Comparison of ENCODE assay signal across 7 cellular contexts in genomic region chr19:11737964-11738745, GRCh38. TPM values are rescaled to one million over a fixed set of nuclear protein-coding genes. Genes with fewer than 3 reads are reported as not detected.
DNase-seq lines count a peak whose midpoint lies in the region; FAIRE-seq and TF ChIP-seq lines count a peak whose summit lies in the region.

No MANE protein-coding gene starts in this region.

- H3K36me3 ChIP-seq in MM.1S (replicated peaks; ENCODE audit: insufficient read depth, low read length), result no peaks in the 10 kb centered on the region
- peaks cover 10% of the 10 kb centered on the region for H3K36me3 ChIP-seq in endodermal cell (ENCODE audit: control insufficient read depth, insufficient read depth, low read length)

- H3K4me1 Mint-ChIP-seq in H9 (peaks cover 10 to 14% of the 10 kb centered on the region in 2 experiments), endodermal cell (peaks cover 7% of the 10 kb centered on the region), mesothelial cell of epicardium (peaks cover 39% of the 10 kb centered on the region)
- peaks cover 29% of the 10 kb centered on the region for H3K4me1 Mint-ChIP-seq in stimulated activated naive CD8-positive, alpha-beta T cell treated with anti-CD3 and anti-CD28 coated beads, Interleukin-15, Interleukin-2, amounts not matched to agents 100 ng/mL and 50 ng/mL, for 24 hours (ENCODE audit: low read depth)

- peaks cover 11% of the 10 kb centered on the region for H3K23me2 ChIP-seq in H9 (ENCODE audit: insufficient read length, low read depth, low read length, poor library complexity, severe bottlenecking)

- no peak overlapping the region for H4K91ac ChIP-seq in H9 (ENCODE audit: insufficient read length, low read depth, low read length)

- H3K4me2 ChIP-seq in H9 (ENCODE audit: insufficient read depth, insufficient read length, low read length) (peak overlapping the region; percentile 93), MM.1S (ENCODE audit: low read depth, low read length) (peak overlapping the region; percentile 96)

- H3K4me3 ChIP-seq in MM.1S (ENCODE audit: low read length) (peak overlapping the region; percentile 73), endodermal cell (ENCODE audit: low read length) (peak overlapping the region; percentile 98)

- H3K18ac ChIP-seq in H9 (ENCODE audit: insufficient read length, low read depth, low read length), result no peak overlapping the region

- H3K27ac Mint-ChIP-seq in H9 (no peak overlapping the region), endodermal cell (peak overlapping the region; percentile 98), mesothelial cell of epicardium (peak overlapping the region; percentile 100)
- H3K27ac Mint-ChIP-seq in stimulated activated naive CD8-positive, alpha-beta T cell treated with anti-CD3 and anti-CD28 coated beads, Interleukin-15, Interleukin-2, amounts not matched to agents 100 ng/mL and 50 ng/mL, for 24 hours, result peak overlapping the region; percentile 87

- H3K9me2 ChIP-seq in MM.1S (replicated peaks; ENCODE audit: insufficient read depth, low read length), result no peaks in the 10 kb centered on the region

- no peak overlapping the region for H3K23ac ChIP-seq in H9 (ENCODE audit: insufficient read length, low read depth, low read length)

- H2BK5ac ChIP-seq in H9 (ENCODE audit: insufficient read length, low read length), result no peak overlapping the region

- no peaks in the 10 kb centered on the region for H3K9me3 ChIP-seq in H9 (ENCODE audit: control insufficient read depth, low read depth, low read length)
- no peaks in the 10 kb centered on the region for H3K9me3 ChIP-seq in MM.1S (replicated peaks; ENCODE audit: insufficient read depth, low read length)
- no peaks in the 10 kb centered on the region for H3K9me3 ChIP-seq in endodermal cell (ENCODE audit: control insufficient read depth, low read length)

- no peak overlapping the region for H3K56ac ChIP-seq in H9 (ENCODE audit: insufficient read length, low read depth, low read length)

- H2BK12ac ChIP-seq in H9 (ENCODE audit: insufficient read length, low read depth, low read length), result no peak overlapping the region

- H3F3A ChIP-seq in MM.1S (ENCODE audit: insufficient read depth, low read length), result no peaks in the 10 kb centered on the region

- H3K9ac ChIP-seq in H9 (ENCODE audit: extremely low read depth, insufficient read length, low read length), result peak overlapping the region; percentile 28
- peak overlapping the region; percentile 63 for H3K9ac ChIP-seq in MM.1S (ENCODE audit: low read length)
- peak overlapping the region; percentile 85 for H3K9ac ChIP-seq in endodermal cell (ENCODE audit: extremely low read depth, low read length, poor library complexity, severe bottlenecking)

- peaks cover 14% of the 10 kb centered on the region; the same call in 1 of the 2 replicates for H3K27me3 ChIP-seq in H9 (ENCODE audit: insufficient read depth, low read length)
- H3K27me3 ChIP-seq in MM.1S (replicated peaks; ENCODE audit: insufficient read depth, low read length), result no peaks in the 10 kb centered on the region
- H3K27me3 ChIP-seq in endodermal cell (ENCODE audit: control insufficient read depth, insufficient read depth, low read length, poor library complexity, severe bottlenecking), result no peaks in the 10 kb centered on the region

- H3K4ac ChIP-seq in H9 (ENCODE audit: low read depth, low read length), result no peak overlapping the region

- no peak overlapping the region for H4K5ac ChIP-seq in H9 (ENCODE audit: insufficient read length, low read depth, low read length)

- H3K4me3 Mint-ChIP-seq in H9 (peak overlapping the region; percentile 94 to 97), endodermal cell (peak overlapping the region; percentile 96), mesothelial cell of epicardium (peak overlapping the region; percentile 100)
- H3K4me3 Mint-ChIP-seq in stimulated activated naive CD8-positive, alpha-beta T cell treated with anti-CD3 and anti-CD28 coated beads, Interleukin-15, Interleukin-2, amounts not matched to agents 100 ng/mL and 50 ng/mL, for 24 hours, result peak overlapping the region; percentile 98

- H3K36me3 Mint-ChIP-seq in H9 (ENCODE audit: insufficient read depth in 1 of 3, low read depth in 3 of 3), result no peaks in the 10 kb centered on the region; a peak in 1 of 7 replicates
- peaks cover 20% of the 10 kb centered on the region for H3K36me3 Mint-ChIP-seq in endodermal cell (ENCODE audit: low read depth)
- peaks cover 7% of the 10 kb centered on the region for H3K36me3 Mint-ChIP-seq in mesothelial cell of epicardium
- H3K36me3 Mint-ChIP-seq in stimulated activated naive CD8-positive, alpha-beta T cell treated with anti-CD3 and anti-CD28 coated beads, Interleukin-15, Interleukin-2, amounts not matched to agents 100 ng/mL and 50 ng/mL, for 24 hours (ENCODE audit: low read depth), result no peaks in the 10 kb centered on the region

- H3K27ac ChIP-seq in H9 (ENCODE audit: insufficient read length, low read depth, low read length), result no peak overlapping the region
- H3K27ac ChIP-seq in MM.1S (ENCODE audit: low read length), result peak overlapping the region; percentile 20; the same call in 1 of the 2 replicates
- peak overlapping the region; percentile 62 for H3K27ac ChIP-seq in endodermal cell (ENCODE audit: low read depth, low read length)

- no peak overlapping the region for H2BK120ac ChIP-seq in H9 (ENCODE audit: low read depth, low read length, poor library complexity, severe bottlenecking)

- H3K14ac ChIP-seq in H9 (ENCODE audit: insufficient read depth, low read length), result no peak overlapping the region; the same call in 1 of the 2 replicates

- DNase-seq in GM12892 (ENCODE audit: insufficient read length) (peak; percentile 34), H9 (peak; percentile 36), MM.1S (peak; percentile 66), endodermal cell (peak; percentile 82), mesothelial cell of epicardium (ENCODE audit: low spot score in 2 of 2, unreplicated experiment in 2 of 2) (peak; percentile 31 to 64)
- peak; percentile 41 to 49 for DNase-seq in activated CD4-positive, alpha-beta T cell treated with anti-CD3 and anti-CD28 coated beads, Interleukin-2, amount 50 U/mL, for 48 hours

- no peak overlapping the region for H2AK5ac ChIP-seq in H9 (ENCODE audit: insufficient read length, low read length)

- H3K4me1 ChIP-seq in H9 (ENCODE audit: insufficient read depth, low read length) (no peaks in the 10 kb centered on the region), MM.1S (ENCODE audit: low read length) (peaks cover 6% of the 10 kb centered on the region; the same call in 1 of the 2 replicates), endodermal cell (ENCODE audit: control insufficient read depth, insufficient read depth, low read length) (peaks cover 3% of the 10 kb centered on the region)

- H3K79me2 ChIP-seq in H9 (ENCODE audit: insufficient read depth, low read length) (no peaks in the 10 kb centered on the region), MM.1S (ENCODE audit: low read length) (peaks cover 20% of the 10 kb centered on the region)

- H2AFZ ChIP-seq in H9 (ENCODE audit: low read length), result no peak overlapping the region
- peak overlapping the region; percentile 100 for H2AFZ ChIP-seq in MM.1S (ENCODE audit: low read length)

- peaks cover 84% of the 10 kb centered on the region for H3K27me3 Mint-ChIP-seq in H9 (ENCODE audit: low read depth)
- H3K27me3 Mint-ChIP-seq in endodermal cell (ENCODE audit: insufficient read depth), result peaks cover 26% of the 10 kb centered on the region
- H3K27me3 Mint-ChIP-seq in mesothelial cell of epicardium (ENCODE audit: low read depth), result no peaks in the 10 kb centered on the region
- peaks cover 5% of the 10 kb centered on the region for H3K27me3 Mint-ChIP-seq in stimulated activated naive CD8-positive, alpha-beta T cell treated with anti-CD3 and anti-CD28 coated beads, Interleukin-15, Interleukin-2, amounts not matched to agents 100 ng/mL and 50 ng/mL, for 24 hours

- no peak overlapping the region for H2BK20ac ChIP-seq in H9 (ENCODE audit: low read depth, low read length, poor library complexity, severe bottlenecking)

- no peak overlapping the region for H2BK15ac ChIP-seq in H9 (ENCODE audit: low read depth, low read length)

- H3K9me3 Mint-ChIP-seq in H9 (no peaks in the 10 kb centered on the region; a peak in 1 of 5 replicates), endodermal cell (no peaks in the 10 kb centered on the region), mesothelial cell of epicardium (no peaks in the 10 kb centered on the region)
- no peaks in the 10 kb centered on the region for H3K9me3 Mint-ChIP-seq in stimulated activated naive CD8-positive, alpha-beta T cell treated with anti-CD3 and anti-CD28 coated beads, Interleukin-15, Interleukin-2, amounts not matched to agents 100 ng/mL and 50 ng/mL, for 24 hours

- peaks cover 2% of the 10 kb centered on the region for H4K20me1 ChIP-seq in H9 (ENCODE audit: control insufficient read depth, insufficient read depth, insufficient read length)
- no peaks in the 10 kb centered on the region for H4K20me1 ChIP-seq in MM.1S (ENCODE audit: insufficient read depth, low read length)

- TF ChIP-seq POLR2A in GM12892 (IDR thresholded peaks at IDR 0.05; ENCODE audit: low read depth, low read length), result no peak

- no peaks in the 10 kb centered on the region for H3K79me1 ChIP-seq in H9 (ENCODE audit: insufficient read depth, low read depth, low read length, poor library complexity, severe bottlenecking)

- no CpG with 5 or more reads among the region's 52 CpGs for WGBS in H9 (ENCODE audit: extremely low coverage, insufficient read length, low lambda C conversion rate)
- WGBS in endodermal cell (ENCODE audit: insufficient coverage in 1 of 2, insufficient read length in 1 of 2), 2 experiments, result 0 to 1% methylated on average over 37 to 52 of the region's 52 CpGs

- no peak overlapping the region for H3T11ph ChIP-seq in H9 (ENCODE audit: low read length)

- TF ChIP-seq CTCF in H9 (conservative IDR thresholded peaks at IDR 0.05) (peak; percentile 12; the same call in 1 of the 3 replicates), MM.1S (IDR thresholded peaks at IDR 0.05; ENCODE audit: low read length) (no peak), endodermal cell (conservative IDR thresholded peaks at IDR 0.05) (peak; percentile 39), mesothelial cell of epicardium (IDR thresholded peaks at IDR 0.05; ENCODE audit: unreplicated experiment) (no peak)

- H4K8ac ChIP-seq in H9 (replicated peaks; ENCODE audit: insufficient read length, low read depth, low read length), result no peak overlapping the region

- FAIRE-seq in GM12892 (lab: Jason Lieb, UNC), result peak; percentile 48

RNA-seq across cellular contexts. Expression of gene ZNF823, which starts 0.6 kb away (rescaled TPM):
- polyA plus RNA-seq in GM12892 (2012; ENCODE audit: missing spikeins), result 2.7 TPM
- total RNA-seq in H9 (2021), result 2.3 and 2.5 TPM in 2 replicates
- total RNA-seq in endodermal cell, result 10 to 100 TPM in 1 of 2 donors, 1 to 10 TPM in 1; 9.5 to 10.6 TPM
- 6.2 TPM for polyA plus RNA-seq in endodermal cell (2013, experiment 1 of 2)
- 5.2 TPM for polyA plus RNA-seq in endodermal cell (2013, experiment 2 of 2)
- 8.2 to 9.0 TPM (median 8.9 TPM) in 3 replicates for total RNA-seq in mesothelial cell of epicardium

RNA-seq across cellular contexts. Expression of gene ZNF441, which starts 28.6 kb away (rescaled TPM):
- polyA plus RNA-seq in GM12892 (2012; ENCODE audit: missing spikeins), result 4.7 TPM
- total RNA-seq in H9 (2021) (0.85 and 1.3 TPM in 2 replicates), endodermal cell (1 to 10 TPM; 2.2 to 4.4 TPM), mesothelial cell of epicardium (8.0 to 9.6 TPM (median 8.7 TPM) in 3 replicates)
- polyA plus RNA-seq in endodermal cell (2013, experiment 1 of 2), result 6.1 TPM
- 5.3 TPM for polyA plus RNA-seq in endodermal cell (2013, experiment 2 of 2)

Comparison
In these comparisons a context has a peak if more than half of its experiments do, and no peak if none do; other contexts are left out.
1. H3K9ac ChIP-seq: peak in every context shown above with its lines; median percentile 85 in endodermal cell; 63 in MM.1S; 28 in H9.
2. H3K27ac Mint-ChIP-seq: peak in endodermal cell (single experiment), mesothelial cell of epicardium (single experiment) and stimulated activated naive CD8-positive, alpha-beta T cell treated with anti-CD3 and anti-CD28 coated beads, Interleukin-15, Interleukin-2, amounts not matched to agents 100 ng/mL and 50 ng/mL, for 24 hours (single experiment); none in H9 (0 of 3).
3. CTCF ChIP-seq: peak in H9 (single experiment) and endodermal cell (single experiment); none in MM.1S (single experiment) and mesothelial cell of epicardium (single experiment).
4. Peak in every context shown above with its lines, with median percentiles within 50 percentile points of each other: DNase-seq and H3K4me3 Mint-ChIP-seq.